Comparison of ENCODE assay signal across 8 cellular contexts in genomic region chr17:6640536-6641373, GRCh38. TPM values are rescaled to one million over a fixed set of nuclear protein-coding genes. Genes with fewer than 3 reads are reported as not detected.
A peak's percentile ranks its signal among the peaks of the same experiment; 100 is the strongest.
DNase-seq lines count a peak whose midpoint lies in the region; ATAC-seq and TF ChIP-seq lines count a peak whose summit lies in the region.

TSS of gene KIAA0753 (minus strand) at chr17:6640711. CDS start at chr17:6635103, 5,608 bp downstream.
TSS of gene TXNDC17 (plus strand) at chr17:6641060. CDS start at chr17:6641083, 23 bp downstream.

- peak; percentile 92 for DNase-seq in EL
- DNase-seq in GOT3 (lab: John Stamatoyannopoulos, UW) = peak; percentile 81
- peak; percentile 94 to 95 for DNase-seq in SHP77 (lab: John Stamatoyannopoulos, UW)
- peak; percentile 86 for DNase-seq in activated T-helper 9 cell treated with anti-CD3 and anti-CD28 coated beads, Interleukin-2, amount 50 U/mL, for 16 hours (ENCODE audit: low read depth)
- peak; percentile 89 for DNase-seq in fibroblast of the aortic adventitia (ENCODE audit: low read depth)
- peak; percentile 92 to 96 for DNase-seq in stimulated activated naive CD8-positive, alpha-beta T cell treated with anti-CD3 and anti-CD28 coated beads, Interleukin-15, amount 100 ng/mL, for 72 hours

- H2AFZ ChIP-seq in Loucy (ENCODE audit: low read length) (peak within 1 kb of the TSS; percentile 100), neural cell (ENCODE audit: low read depth, low read length) (peak within 1 kb of the TSS; percentile 71)

- H3K9ac ChIP-seq in Loucy (ENCODE audit: low read depth, low read length, poor library complexity, severe bottlenecking) (peak within 1 kb of the TSS; percentile 76), neural cell (ENCODE audit: low read length) (peak within 1 kb of the TSS; percentile 95)

- H3K4me1 Mint-ChIP-seq in stimulated activated naive CD8-positive, alpha-beta T cell treated with anti-CD3 and anti-CD28 coated beads, Interleukin-15, amount 100 ng/mL, for 72 hours = peaks cover 77% of the 10 kb centered on the region

- no peaks in the 10 kb centered on the region for H3K9me3 Mint-ChIP-seq in stimulated activated naive CD8-positive, alpha-beta T cell treated with anti-CD3 and anti-CD28 coated beads, Interleukin-15, amount 100 ng/mL, for 72 hours

- H3K4me3 Mint-ChIP-seq in stimulated activated naive CD8-positive, alpha-beta T cell treated with anti-CD3 and anti-CD28 coated beads, Interleukin-15, amount 100 ng/mL, for 72 hours = peak within 1 kb of the TSS; percentile 89 to 97

- H3K9me3 ChIP-seq in Loucy (ENCODE audit: insufficient read depth, low read depth, low read length) (no peaks in the 10 kb centered on the region), neural cell (ENCODE audit: low read length) (no peaks in the 10 kb centered on the region)

- H3K27ac Mint-ChIP-seq in stimulated activated naive CD8-positive, alpha-beta T cell treated with anti-CD3 and anti-CD28 coated beads, Interleukin-15, amount 100 ng/mL, for 72 hours = peak within 1 kb of the TSS; percentile 97 to 99

- H3K4me2 ChIP-seq in Loucy (ENCODE audit: low read depth, low read length, poor library complexity, severe bottlenecking) (peak within 1 kb of the TSS; percentile 87), neural cell (ENCODE audit: low read length) (peak within 1 kb of the TSS; percentile 98)

- peak; percentile 7 for TF ChIP-seq RAD21 in neural cell (conservative IDR thresholded peaks at IDR 0.05)

- no peak for TF ChIP-seq CTCF in Loucy (conservative IDR thresholded peaks at IDR 0.05; ENCODE audit: low read length)
- no peak for TF ChIP-seq CTCF in fibroblast of the aortic adventitia (IDR thresholded peaks at IDR 0.05; ENCODE audit: insufficient read depth, low read length)
- no peak for TF ChIP-seq CTCF in neural cell (IDR thresholded peaks at IDR 0.05; ENCODE audit: poor library complexity, severe bottlenecking)

- no peaks in the 10 kb centered on the region for H3K27me3 Mint-ChIP-seq in stimulated activated naive CD8-positive, alpha-beta T cell treated with anti-CD3 and anti-CD28 coated beads, Interleukin-15, amount 100 ng/mL, for 72 hours

- H3K27me3 ChIP-seq in Loucy (ENCODE audit: insufficient read depth, low read length, poor library complexity, severe bottlenecking) (no peaks in the 10 kb centered on the region), neural cell (ENCODE audit: insufficient read depth, low read depth, low read length) (no peaks in the 10 kb centered on the region)

- H3K4me3 ChIP-seq in Loucy (ENCODE audit: low read length, poor library complexity, severe bottlenecking) (peak within 1 kb of the TSS; percentile 88), fibroblast of the aortic adventitia (ENCODE audit: low read depth, low read length) (peak within 1 kb of the TSS; percentile 96), neural cell (ENCODE audit: low read length) (peak within 1 kb of the TSS; percentile 81)

- H3K9me2 ChIP-seq in Loucy (replicated peaks; ENCODE audit: low read depth, low read length) (no peaks in the 10 kb centered on the region), neural cell (ENCODE audit: insufficient read depth, low read length) (no peaks in the 10 kb centered on the region)

- H3F3A ChIP-seq in Loucy (ENCODE audit: low read depth) (no peaks in the 10 kb centered on the region), neural cell (ENCODE audit: insufficient read depth, low read length, poor library complexity, severe bottlenecking) (peaks cover 4% of the 10 kb centered on the region)

- ATAC-seq in stimulated activated naive CD8-positive, alpha-beta T cell treated with anti-CD3 and anti-CD28 coated beads, Interleukin-15, amount 100 ng/mL, for 72 hours = peak; percentile 92

- peaks cover 23% of the 10 kb centered on the region for H3K4me1 ChIP-seq in Loucy (ENCODE audit: insufficient read depth, low read length, poor library complexity, severe bottlenecking)

- H3K79me2 ChIP-seq in Loucy (ENCODE audit: insufficient read depth, low read length) (peaks cover 44% of the 10 kb centered on the region), neural cell (replicated peaks; ENCODE audit: insufficient read depth, low read length) (peaks cover 32% of the 10 kb centered on the region)

- H3K36me3 ChIP-seq in Loucy (ENCODE audit: insufficient read depth, low read length) (peaks cover 16% of the 10 kb centered on the region; the same call in 1 of the 2 replicates), neural cell (ENCODE audit: insufficient read depth, low read length) (no peaks in the 10 kb centered on the region)

- H4K20me1 ChIP-seq in Loucy (ENCODE audit: insufficient read depth, low read length, poor library complexity, severe bottlenecking) (peaks cover 22% of the 10 kb centered on the region), neural cell (ENCODE audit: insufficient read depth) (no peaks in the 10 kb centered on the region)

- no peak for TF ChIP-seq EP300 in neural cell (conservative IDR thresholded peaks at IDR 0.05; ENCODE audit: poor library complexity, severe bottlenecking)

- peak within 1 kb of the TSS; percentile 90 for H3K27ac ChIP-seq in neural cell (ENCODE audit: low read length)

TF ChIP-seq in neural cell, 6 proteins besides CTCF, POLR2A, EP300 and RAD21:
- TF ChIP-seq REST (IDR thresholded peaks at IDR 0.05; ENCODE audit: borderline replicate concordance) (peak; percentile 49), MXI1 (conservative IDR thresholded peaks at IDR 0.05; ENCODE audit: poor library complexity, severe bottlenecking) (peak; percentile 95), TAF1 (IDR thresholded peaks at IDR 0.05; ENCODE audit: low read depth) (peak; percentile 81), EZH2 (IDR thresholded peaks at IDR 0.05; ENCODE audit: borderline replicate concordance, insufficient read depth, low read length, poor library complexity, severe bottlenecking) (no peak), POLR2AphosphoS5 (IDR thresholded peaks at IDR 0.05) (peak; percentile 79), SMC3 (conservative IDR thresholded peaks at IDR 0.05; ENCODE audit: poor library complexity) (no peak)

RNA-seq across cellular contexts. Expression of gene KIAA0753, which starts in this region (rescaled TPM):
- total RNA-seq in fibroblast of the aortic adventitia (ENCODE audit: low replicate concordance) = 14.4 and 20.9 TPM in 2 replicates
- 32.3 and 35.0 TPM in 2 replicates for polyA plus RNA-seq in neural cell
- 38.7 and 40.4 TPM in 2 replicates for polyA minus RNA-seq in neural cell

RNA-seq across cellular contexts. Expression of gene TXNDC17, which starts in this region (rescaled TPM):
- total RNA-seq in fibroblast of the aortic adventitia (ENCODE audit: low replicate concordance) = 57.5 and 162 TPM in 2 replicates
- 216 and 245 TPM in 2 replicates for polyA plus RNA-seq in neural cell
- 46.3 and 81.4 TPM in 2 replicates for polyA minus RNA-seq in neural cell

Comparison
In these comparisons a context has a peak if more than half of its experiments do, and no peak if none do; other contexts are left out.
1. Peak in every context shown above with its lines: DNase-seq, ATAC-seq, H3K4me3 ChIP-seq and H3K27ac ChIP-seq.